In the genomic region with DNA sequence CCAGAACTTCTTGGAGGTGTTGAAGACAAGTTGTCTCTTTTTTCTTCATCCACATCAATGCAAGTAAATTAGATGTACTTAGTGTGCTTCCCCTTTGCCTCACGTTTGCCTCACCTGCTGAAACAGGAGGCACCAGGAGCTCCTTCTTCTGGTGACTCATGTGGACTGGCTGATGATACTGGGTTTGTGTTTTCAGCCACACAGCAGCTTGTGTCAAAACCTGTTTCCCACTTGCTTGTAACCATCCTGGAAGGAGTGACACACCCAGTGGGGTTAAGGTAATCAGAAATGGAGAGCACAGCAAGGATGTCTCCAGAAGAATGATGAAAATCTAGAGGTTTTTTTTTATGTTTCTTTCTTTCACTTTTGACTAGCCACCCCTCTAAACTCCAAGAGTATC, we compare ENCODE assay signal across 28 cellular contexts.
DNase-seq lines count a peak whose midpoint lies in the region; ATAC-seq and TF ChIP-seq lines count a peak whose summit lies in the region.
"Had no signal": no experiment of that assay in that cellular context is flagged by ENCODE, and none has a peak within 500 bp of the region (broad histone marks: within the 10 kb centered on the region; RNA-seq: fewer than 3 reads in every experiment).

No MANE protein-coding gene starts in this region.

- H4K5ac ChIP-seq in mesendoderm (ENCODE audit: low read length): no peak overlapping the region

- CTCF ChIA-PET in CD4-positive, alpha-beta T cell (lab: Charles Lee): no interaction called here

- H3K4me1 ChIP-seq in mesendoderm (ENCODE audit: control insufficient read depth, low read depth, low read length): peaks cover 7% of the 10 kb centered on the region
- H3K4me1 ChIP-seq: colonic mucosa had no signal

- H3K36me3 Mint-ChIP-seq in activated naive CD4-positive, alpha-beta T cell treated with anti-CD3 and anti-CD28 coated beads, Interleukin-2, amount 50 U/mL, for 72 hours: no peaks in the 10 kb centered on the region
- H3K36me3 Mint-ChIP-seq in activated naive CD8-positive, alpha-beta T cell treated with anti-CD3 and anti-CD28 coated beads, Interleukin-2, amount 50 U/mL, for 24 hours (ENCODE audit: low read depth): no peaks in the 10 kb centered on the region
- no peaks in the 10 kb centered on the region for H3K36me3 Mint-ChIP-seq in CD4-positive, alpha-beta T cell (ENCODE audit: low read depth)
- H3K36me3 Mint-ChIP-seq: CD14-positive monocyte had no signal

- H2AK5ac ChIP-seq in mesendoderm (ENCODE audit: low read length): no peak overlapping the region

- H3K56ac ChIP-seq in mesendoderm (ENCODE audit: low read length): no peak overlapping the region

- POLR2A ChIA-PET in CD4-positive, alpha-beta T cell (lab: Charles Lee): no interaction called here

- no peaks in the 10 kb centered on the region for H3K27me3 Mint-ChIP-seq in activated naive CD8-positive, alpha-beta T cell treated with anti-CD3 and anti-CD28 coated beads, Interleukin-2, amount 50 U/mL, for 24 hours
- H3K27me3 Mint-ChIP-seq in CD4-positive, alpha-beta T cell: no peaks in the 10 kb centered on the region

- H3K23ac ChIP-seq in mesendoderm (ENCODE audit: low read length): no peak overlapping the region

- H3K4me3 ChIP-seq in mesendoderm (ENCODE audit: low read length): no peak overlapping the region
- H3K4me3 ChIP-seq: cardiac muscle cell, colonic mucosa, K562, left lung, MG63, tibial nerve had no signal

- no peak overlapping the region for H3K27ac ChIP-seq in mesendoderm (ENCODE audit: low read depth, low read length)
- H3K27ac ChIP-seq in CD4-positive, alpha-beta T cell (ENCODE audit: low read depth, low read length): no peak overlapping the region
- H3K27ac ChIP-seq: 22Rv1, cardiac muscle cell, colonic mucosa, left lung, tibial nerve had no signal

- no peak overlapping the region for H3K9ac ChIP-seq in mesendoderm (ENCODE audit: low read length)

- H3K79me2 ChIP-seq in mesendoderm (ENCODE audit: control insufficient read depth, insufficient read depth, low read length): no peaks in the 10 kb centered on the region

- no peak overlapping the region for H2BK15ac ChIP-seq in mesendoderm (replicated peaks; ENCODE audit: low read depth)

- no peak overlapping the region for H3K4ac ChIP-seq in mesendoderm (ENCODE audit: low read depth, low read length)

- WGBS in mesendoderm (ENCODE audit: extremely low coverage, insufficient coverage, low lambda C conversion rate): no CpG with 5 or more reads among the region's 1 CpG

- no peak overlapping the region for H2BK5ac ChIP-seq in mesendoderm (ENCODE audit: low read length)

- no peaks in the 10 kb centered on the region for H3K27me3 ChIP-seq in mesendoderm (ENCODE audit: insufficient read depth, low read length, poor library complexity)
- H3K27me3 ChIP-seq in CD4-positive, alpha-beta T cell (ENCODE audit: control insufficient read depth, insufficient read depth, low read length): no peaks in the 10 kb centered on the region
- H3K27me3 ChIP-seq: cardiac muscle cell, colonic mucosa, left lung, MG63, tibial nerve had no signal

- H3K18ac ChIP-seq in mesendoderm (ENCODE audit: low read length): no peak overlapping the region

- H3K36me3 ChIP-seq in mesendoderm (ENCODE audit: control insufficient read depth, insufficient read depth, low read length): no peaks in the 10 kb centered on the region
- H3K36me3 ChIP-seq: cardiac muscle cell, colonic mucosa, left lung, MG63, tibial nerve had no signal

- no peak for TF ChIP-seq CTCF in CD4-positive, alpha-beta T cell (IDR thresholded peaks at IDR 0.05)

- no peak overlapping the region for H3K4me2 ChIP-seq in mesendoderm (ENCODE audit: low read length)

- DNase-seq in DMS53 (lab: John Stamatoyannopoulos, UW) (peak; percentile 10), DMS53 treated with DMSO at 0.1 percent for 48 hours (lab: John Stamatoyannopoulos, UW; ENCODE audit: unreplicated experiment) (no peak), mesendoderm (peak; percentile 6), SIG-M5 treated with dmso at 0.1 percent for 504 hours (lab: John Stamatoyannopoulos, UW; ENCODE audit: unreplicated experiment) (no peak)
- peak in 1 of 2 donors; percentile 14 for DNase-seq in activated naive CD4-positive, alpha-beta T cell treated with anti-CD3 and anti-CD28 coated beads, Interleukin-2, amount 50 U/mL, for 72 hours (ENCODE audit: low spot score in 2 of 2)
- DNase-seq in activated naive CD4-positive, alpha-beta T cell treated with anti-CD3 and anti-CD28 coated beads, Interleukin-2, amount 50 U/mL, for 16 hours: no peak
- DNase-seq in activated naive CD8-positive, alpha-beta T cell treated with anti-CD3 and anti-CD28 coated beads, Interleukin-2, amount 50 U/mL, for 24 hours: no peak
- DNase-seq in CD4-positive, alpha-beta T cell: no peak
- DNase-seq: activated CD4-positive, alpha-beta T cell treated with anti-CD3 and anti-CD28 coated beads for 4 hours; activated CD8-positive, alpha-beta memory T cell treated with anti-CD3 and anti-CD28 coated beads, Interleukin-2, amount 50 U/mL, for 48 hours; colonic mucosa; effector CD8-positive, alpha-beta T cell; foreskin melanocyte; HCEC 1CT; left lung; MG63; NCI-H1417; NCI-H2029 treated with DMSO at 0.1 percent for 48 hours; NCI-H226; NCI-H69; right cardiac atrium; T-helper 2 cell had no signal

- peak; percentile 69 to 94 for ATAC-seq in activated naive CD4-positive, alpha-beta T cell treated with anti-CD3 and anti-CD28 coated beads, Interleukin-2, amount 50 U/mL, for 72 hours
- ATAC-seq in activated naive CD8-positive, alpha-beta T cell treated with anti-CD3 and anti-CD28 coated beads, Interleukin-2, amount 50 U/mL, for 24 hours: peak; percentile 75
- no peak for ATAC-seq in CD4-positive, alpha-beta T cell (ENCODE audit: poor library complexity)
- ATAC-seq: K562, left lung, right cardiac atrium, SK-N-SH treated with all-trans-retinoic acid at 6 μM for 48 hours had no signal

- H3K79me1 ChIP-seq in mesendoderm (ENCODE audit: low read length): no peaks in the 10 kb centered on the region

- H2BK120ac ChIP-seq in mesendoderm (ENCODE audit: low read depth, low read length): no peak overlapping the region

- H3K4me1 Mint-ChIP-seq in activated naive CD8-positive, alpha-beta T cell treated with anti-CD3 and anti-CD28 coated beads, Interleukin-2, amount 50 U/mL, for 24 hours: peaks cover 6% of the 10 kb centered on the region
- H3K4me1 Mint-ChIP-seq in CD4-positive, alpha-beta T cell (ENCODE audit: low read depth): no peaks in the 10 kb centered on the region
- H3K4me1 Mint-ChIP-seq: CD14-positive monocyte had no signal

- H3K27ac Mint-ChIP-seq in activated naive CD4-positive, alpha-beta T cell treated with anti-CD3 and anti-CD28 coated beads, Interleukin-2, amount 50 U/mL, for 72 hours: no peak overlapping the region
- H3K27ac Mint-ChIP-seq in activated naive CD8-positive, alpha-beta T cell treated with anti-CD3 and anti-CD28 coated beads, Interleukin-2, amount 50 U/mL, for 24 hours: no peak overlapping the region
- H3K27ac Mint-ChIP-seq in CD4-positive, alpha-beta T cell: no peak overlapping the region
- H3K27ac Mint-ChIP-seq: CD14-positive monocyte had no signal

- H4K8ac ChIP-seq in mesendoderm (ENCODE audit: low read depth, low read length): no peak overlapping the region

- no peaks in the 10 kb centered on the region for H3K9me3 Mint-ChIP-seq in activated naive CD4-positive, alpha-beta T cell treated with anti-CD3 and anti-CD28 coated beads, Interleukin-2, amount 50 U/mL, for 72 hours
- H3K9me3 Mint-ChIP-seq in activated naive CD8-positive, alpha-beta T cell treated with anti-CD3 and anti-CD28 coated beads, Interleukin-2, amount 50 U/mL, for 24 hours: no peaks in the 10 kb centered on the region
- H3K9me3 Mint-ChIP-seq in CD4-positive, alpha-beta T cell: peaks cover 3% of the 10 kb centered on the region

- no peak overlapping the region for H3K4me3 Mint-ChIP-seq in activated naive CD8-positive, alpha-beta T cell treated with anti-CD3 and anti-CD28 coated beads, Interleukin-2, amount 50 U/mL, for 24 hours
- H3K4me3 Mint-ChIP-seq in CD4-positive, alpha-beta T cell: no peak overlapping the region
- H3K4me3 Mint-ChIP-seq: CD14-positive monocyte had no signal

- no peaks in the 10 kb centered on the region for H3K9me3 ChIP-seq in CD4-positive, alpha-beta T cell (ENCODE audit: control insufficient read depth, low read length)
- H3K9me3 ChIP-seq: colonic mucosa, MG63, tibial nerve had no signal

- intact Hi-C loops in CD4-positive, alpha-beta T cell (cut with DNase I, micrococcal nuclease): no loop called here

Comparison
In these comparisons a context has a peak if more than half of its experiments do, and no peak if none do; other contexts are left out.
1. DNase-seq: peak in DMS53 (single experiment) and mesendoderm (single experiment); none in DMS53 treated with DMSO at 0.1 percent for 48 hours (single experiment), activated naive CD4-positive, alpha-beta T cell treated with anti-CD3 and anti-CD28 coated beads, Interleukin-2, amount 50 U/mL, for 16 hours (single experiment), activated naive CD8-positive, alpha-beta T cell treated with anti-CD3 and anti-CD28 coated beads, Interleukin-2, amount 50 U/mL, for 24 hours (single experiment), SIG-M5 treated with dmso at 0.1 percent for 504 hours (single experiment) and CD4-positive, alpha-beta T cell (0 of 10).